19 cellular contexts compared by ENCODE assay signal in the genomic region with DNA sequence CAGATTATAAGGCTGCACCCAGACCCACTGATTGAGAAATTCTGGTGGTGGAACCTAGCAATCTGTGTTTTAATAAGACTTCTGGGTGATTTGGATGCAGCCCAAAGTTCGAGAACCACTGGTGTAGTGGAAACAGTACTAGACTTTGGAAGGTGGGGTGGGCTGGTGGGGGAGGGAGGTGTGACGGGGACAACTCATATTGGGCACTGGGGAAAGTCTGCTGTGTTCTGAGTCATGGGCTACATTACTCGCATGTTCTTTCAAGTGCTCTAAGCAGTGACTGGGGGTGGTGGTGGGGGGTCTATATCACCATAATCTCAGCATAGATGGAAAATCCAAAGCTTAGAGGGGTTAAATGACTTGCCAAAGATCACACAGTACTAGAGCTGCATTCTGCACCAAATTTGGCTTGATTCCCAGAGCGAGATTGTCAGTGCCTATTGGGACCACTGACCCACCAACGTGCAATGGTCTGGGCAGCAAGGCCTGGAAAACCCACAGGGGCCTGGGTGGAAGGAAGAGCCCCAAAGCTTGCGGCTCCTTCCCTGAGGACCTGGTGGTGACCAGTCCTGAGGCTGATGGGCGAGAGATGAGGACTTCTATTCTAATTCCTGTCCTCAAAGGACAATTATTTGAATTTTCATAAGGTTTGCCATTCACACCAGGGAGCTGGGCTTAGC.
A peak's percentile ranks its signal among the peaks of the same experiment; 100 is the strongest.
DNase-seq lines count a peak whose midpoint lies in the region; ATAC-seq and TF ChIP-seq lines count a peak whose summit lies in the region.
"Had no signal": no experiment of that assay in that cellular context is flagged by ENCODE, and none has a peak within 500 bp of the region (broad histone marks: within the 10 kb centered on the region; RNA-seq: fewer than 3 reads in every experiment).

No MANE protein-coding gene starts in this region.

- H3K4me3 ChIP-seq in left ventricle myocardium inferior = no peak overlapping the region
- H3K4me3 ChIP-seq: BLaER1, lower lobe of right lung had no signal

- no peak for TF ChIP-seq CTCF in left ventricle myocardium inferior (IDR thresholded peaks at IDR 0.05; ENCODE audit: borderline replicate concordance)

- no peak overlapping the region for H3K27ac ChIP-seq in left ventricle myocardium inferior (replicated peaks)
- H3K27ac ChIP-seq: BLaER1, brain microvascular endothelial cell, lower lobe of right lung had no signal

- no peaks in the 10 kb centered on the region for H3K36me3 Mint-ChIP-seq in activated naive CD8-positive, alpha-beta T cell treated with anti-CD3 and anti-CD28 coated beads, Interleukin-2, amount 50 U/mL, for 24 hours (ENCODE audit: low read depth)
- H3K36me3 Mint-ChIP-seq: naive thymus-derived CD8-positive, alpha-beta T cell had no signal

- intact Hi-C loops in left ventricle myocardium inferior (cut with micrococcal nuclease) = no loop called here

- H3K9me3 Mint-ChIP-seq in activated naive CD8-positive, alpha-beta T cell treated with anti-CD3 and anti-CD28 coated beads, Interleukin-2, amount 50 U/mL, for 24 hours = no peaks in the 10 kb centered on the region
- H3K9me3 Mint-ChIP-seq: naive thymus-derived CD8-positive, alpha-beta T cell had no signal

- peak overlapping the region; percentile 86 for H3K27ac Mint-ChIP-seq in activated naive CD8-positive, alpha-beta T cell treated with anti-CD3 and anti-CD28 coated beads, Interleukin-2, amount 50 U/mL, for 24 hours

- DNase-seq in NCI-H146 (lab: John Stamatoyannopoulos, UW) (peak; percentile 58), NCI-H146 treated with DMSO at 0.1 percent for 48 hours (lab: John Stamatoyannopoulos, UW; ENCODE audit: unreplicated experiment) (no peak), left ventricle myocardium inferior (no peak)
- peak; percentile 56 for DNase-seq in activated naive CD8-positive, alpha-beta T cell treated with anti-CD3 and anti-CD28 coated beads, Interleukin-2, amount 50 U/mL, for 24 hours
- peak; percentile 8 to 30 for DNase-seq in stimulated activated CD4-positive, alpha-beta T cell treated with anti-CD3 and anti-CD28 coated beads, Interleukin-4, amount 100 ng/mL, for 4 hours
- DNase-seq: 8988T; brain microvascular endothelial cell; GOT3; lower lobe of right lung; naive thymus-derived CD8-positive, alpha-beta T cell; NCI-H1417 treated with DMSO at 0.1 percent for 48 hours; NCI-H226; posterior cingulate gyrus; small intestine had no signal

- peaks cover 56% of the 10 kb centered on the region for H3K4me1 Mint-ChIP-seq in activated naive CD8-positive, alpha-beta T cell treated with anti-CD3 and anti-CD28 coated beads, Interleukin-2, amount 50 U/mL, for 24 hours
- H3K4me1 Mint-ChIP-seq: naive thymus-derived CD8-positive, alpha-beta T cell had no signal

- H3K27me3 Mint-ChIP-seq in activated naive CD8-positive, alpha-beta T cell treated with anti-CD3 and anti-CD28 coated beads, Interleukin-2, amount 50 U/mL, for 24 hours = peaks cover 4% of the 10 kb centered on the region
- H3K27me3 Mint-ChIP-seq: type B pancreatic cell had no signal

- no peaks in the 10 kb centered on the region for H3K9me3 ChIP-seq in left ventricle myocardium inferior (replicated peaks)
- H3K9me3 ChIP-seq: BLaER1, lower lobe of right lung had no signal

- ATAC-seq in HG02610 (IDR thresholded peaks at IDR 0.05; ENCODE audit: unreplicated experiment) (peak; percentile 43), GM21529 (IDR thresholded peaks at IDR 0.05; ENCODE audit: unreplicated experiment) (no peak), HG02588 (IDR thresholded peaks at IDR 0.05; ENCODE audit: unreplicated experiment) (no peak)
- peak; percentile 90 for ATAC-seq in activated naive CD8-positive, alpha-beta T cell treated with anti-CD3 and anti-CD28 coated beads, Interleukin-2, amount 50 U/mL, for 24 hours
- ATAC-seq: lower lobe of right lung; naive thymus-derived CD8-positive, alpha-beta T cell had no signal

- H3K36me3 ChIP-seq in left ventricle myocardium inferior = no peaks in the 10 kb centered on the region
- H3K36me3 ChIP-seq: brain microvascular endothelial cell, lower lobe of right lung had no signal

- peak overlapping the region; percentile 45 for H3K4me3 Mint-ChIP-seq in activated naive CD8-positive, alpha-beta T cell treated with anti-CD3 and anti-CD28 coated beads, Interleukin-2, amount 50 U/mL, for 24 hours
- H3K4me3 Mint-ChIP-seq: naive thymus-derived CD8-positive, alpha-beta T cell had no signal

- peaks cover 36% of the 10 kb centered on the region for H3K27me3 ChIP-seq in left ventricle myocardium inferior (ENCODE audit: low read depth)
- H3K27me3 ChIP-seq: BLaER1, brain microvascular endothelial cell had no signal

- no peaks in the 10 kb centered on the region for H3K4me1 ChIP-seq in left ventricle myocardium inferior
- H3K4me1 ChIP-seq: BLaER1, lower lobe of right lung had no signal

Comparison
In these comparisons a context has a peak if more than half of its experiments do, and no peak if none do; other contexts are left out.
1. DNase-seq: peak in NCI-H146 (single experiment), activated naive CD8-positive, alpha-beta T cell treated with anti-CD3 and anti-CD28 coated beads, Interleukin-2, amount 50 U/mL, for 24 hours (single experiment) and stimulated activated CD4-positive, alpha-beta T cell treated with anti-CD3 and anti-CD28 coated beads, Interleukin-4, amount 100 ng/mL, for 4 hours (2 of 2); none in NCI-H146 treated with DMSO at 0.1 percent for 48 hours (single experiment) and left ventricle myocardium inferior (single experiment).
2. ATAC-seq: peak in HG02610 (single experiment) and activated naive CD8-positive, alpha-beta T cell treated with anti-CD3 and anti-CD28 coated beads, Interleukin-2, amount 50 U/mL, for 24 hours (single experiment); none in GM21529 (single experiment) and HG02588 (single experiment).